Comparison of ENCODE assay signal across 8 cellular contexts in genomic region chr14:54396493-54397335, GRCh38. TPM values are rescaled to one million over a fixed set of nuclear protein-coding genes. Genes with fewer than 3 reads are reported as not detected.
DNase-seq lines count a peak whose midpoint lies in the region; ATAC-seq and TF ChIP-seq lines count a peak whose summit lies in the region.

Gene CDKN3, plus strand, starts transcription at chr14:54397007. Its CDS starts 62 bp downstream, at chr14:54397069.

- H3K9me3 Mint-ChIP-seq in activated B cell treated with CpG ODN at 0.5 μM for 24 hours = no peaks in the 10 kb centered on the region
- H3K9me3 Mint-ChIP-seq in central memory CD8-positive, alpha-beta T cell = no peaks in the 10 kb centered on the region

- TF ChIP-seq CTCF in AG10803 (conservative IDR thresholded peaks at IDR 0.05; ENCODE audit: low read length) (peak; percentile 43), activated B cell treated with CpG ODN at 0.5 μM for 24 hours (IDR thresholded peaks at IDR 0.05) (no peak)

- CTCF ChIA-PET in activated B cell treated with CpG ODN at 0.5 μM for 24 hours (lab: Charles Lee) = no interaction called here

- H3K4me3 Mint-ChIP-seq in activated B cell treated with CpG ODN at 0.5 μM for 24 hours = peak within 1 kb of the TSS; percentile 86
- peak within 1 kb of the TSS; percentile 84 for H3K4me3 Mint-ChIP-seq in central memory CD8-positive, alpha-beta T cell

- DNase-seq in AG10803 (ENCODE audit: low read depth) (peak; percentile 99), NCI-H345 (lab: John Stamatoyannopoulos, UW) (peak; percentile 99), activated B cell treated with CpG ODN at 0.5 μM for 24 hours (peak; percentile 94), iris pigment epithelial cell (ENCODE audit: low read depth) (peak; percentile 100)
- peak; percentile 96 to 97 for DNase-seq in central memory CD8-positive, alpha-beta T cell (ENCODE audit: low spot score in 2 of 2)
- peak; percentile 93 for DNase-seq in stimulated activated CD4-positive, alpha-beta T cell treated with anti-CD3 and anti-CD28 coated beads, Interleukin-12 subunit alpha, Interleukin-12 subunit beta, amount 100 ng/mL, for 4 hours

- peak within 1 kb of the TSS; percentile 82 for H3K27ac Mint-ChIP-seq in activated B cell treated with CpG ODN at 0.5 μM for 24 hours
- H3K27ac Mint-ChIP-seq in central memory CD8-positive, alpha-beta T cell (ENCODE audit: low read depth) = peak within 1 kb of the TSS; percentile 2

- H3K4me1 Mint-ChIP-seq in activated B cell treated with CpG ODN at 0.5 μM for 24 hours = peaks cover 23% of the 10 kb centered on the region
- peaks cover 24% of the 10 kb centered on the region for H3K4me1 Mint-ChIP-seq in central memory CD8-positive, alpha-beta T cell

- H3K4me3 ChIP-seq in AG10803 (ENCODE audit: low read length) = peak within 1 kb of the TSS; percentile 88

- H3K27me3 Mint-ChIP-seq in activated B cell treated with CpG ODN at 0.5 μM for 24 hours = no peaks in the 10 kb centered on the region
- peaks cover 4% of the 10 kb centered on the region for H3K27me3 Mint-ChIP-seq in central memory CD8-positive, alpha-beta T cell

- POLR2A ChIA-PET in activated B cell treated with CpG ODN at 0.5 μM for 24 hours (lab: Charles Lee) = interaction anchor here (0.7 to 1.7 kb wide), 5 partner anchors 38 to 1606 kb away, joined by 3 to 4 read pairs (median 4); partner anchors contain the start of gene DDHD1

- intact Hi-C loops in activated B cell treated with CpG ODN at 0.5 μM for 24 hours (cut with micrococcal nuclease) = loop anchor here (1.0 to 5.0 kb wide), 11 partner anchors 16 to 1689 kb away; partner anchors contain the start of genes CGRRF1, CNIH1, DDHD1 and GCH1

- no peaks in the 10 kb centered on the region for H3K36me3 Mint-ChIP-seq in activated B cell treated with CpG ODN at 0.5 μM for 24 hours (ENCODE audit: low read depth)
- peaks cover 8% of the 10 kb centered on the region for H3K36me3 Mint-ChIP-seq in central memory CD8-positive, alpha-beta T cell (ENCODE audit: insufficient read depth)

- ATAC-seq in GM19023 (IDR thresholded peaks at IDR 0.05; ENCODE audit: unreplicated experiment) (peak; percentile 98), HG03280 (IDR thresholded peaks at IDR 0.05; ENCODE audit: unreplicated experiment) (peak; percentile 96), activated B cell treated with CpG ODN at 0.5 μM for 24 hours (ENCODE audit: low read depth) (peak; percentile 94)
- ATAC-seq in central memory CD8-positive, alpha-beta T cell (replicated peaks; ENCODE audit: extremely low read depth, poor library complexity, severe bottlenecking) = peak; percentile 95

RNA-seq across cellular contexts. Expression of gene CDKN3, which starts in this region (rescaled TPM):
- total RNA-seq in activated B cell treated with CpG ODN at 0.5 μM for 24 hours = 0.91 and 1.6 TPM in 2 replicates

Comparison
In these comparisons a context has a peak if more than half of its experiments do, and no peak if none do; other contexts are left out.
1. Peak in every context shown above with its lines: DNase-seq, ATAC-seq and H3K4me3 ChIP-seq.